In the genomic region with DNA sequence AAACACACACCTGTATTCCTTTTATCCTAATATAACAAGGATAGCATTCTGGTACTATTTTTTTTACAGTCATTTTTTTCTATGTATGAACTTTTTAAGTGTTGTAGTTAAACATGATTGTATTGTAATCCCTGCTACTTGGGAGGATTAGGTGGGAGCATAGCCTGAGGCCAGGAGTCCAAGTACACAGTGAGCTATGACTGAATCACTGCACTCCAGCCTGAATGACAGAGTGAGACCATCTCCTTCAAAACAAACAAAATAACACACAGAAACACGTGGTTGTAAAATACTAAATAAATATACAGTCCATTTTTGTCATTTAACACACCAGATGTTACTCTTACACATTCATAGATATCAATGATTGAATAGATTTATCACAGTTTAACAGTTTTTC, we compare ENCODE assay signal across 1 cellular context.
TF ChIP-seq lines count a peak whose summit lies in the region.

No MANE protein-coding gene starts in this region.

TF ChIP-seq in IMR-90, 13 proteins besides CTCF, POLR2A, EP300 and RAD21:
- TF ChIP-seq MAFK (IDR thresholded peaks at IDR 0.05; ENCODE audit: low read depth, low read length) (no peak), RFX5 (IDR thresholded peaks at IDR 0.05; ENCODE audit: low read depth, low read length) (no peak), MAZ (IDR thresholded peaks at IDR 0.05; ENCODE audit: borderline replicate concordance, low read depth, low read length) (no peak), CHD1 (IDR thresholded peaks at IDR 0.05; ENCODE audit: low read depth, low read length) (no peak), RCOR1 (IDR thresholded peaks at IDR 0.05; ENCODE audit: insufficient replicate concordance, low read length) (no peak), SMC3 (IDR thresholded peaks at IDR 0.05; ENCODE audit: low read depth, low read length) (no peak), MXI1 (IDR thresholded peaks at IDR 0.05; ENCODE audit: borderline replicate concordance, low read depth, low read length) (no peak), NFE2L2 (IDR thresholded peaks at IDR 0.05; ENCODE audit: low read depth, low read length) (no peak), CEBPB (IDR thresholded peaks at IDR 0.05; ENCODE audit: low read depth, low read length) (no peak), BHLHE40 (IDR thresholded peaks at IDR 0.05; ENCODE audit: low read depth, low read length) (no peak), FOS (IDR thresholded peaks at IDR 0.05; ENCODE audit: low read depth, low read length) (no peak)
- TF ChIP-seq, protein P1, sequence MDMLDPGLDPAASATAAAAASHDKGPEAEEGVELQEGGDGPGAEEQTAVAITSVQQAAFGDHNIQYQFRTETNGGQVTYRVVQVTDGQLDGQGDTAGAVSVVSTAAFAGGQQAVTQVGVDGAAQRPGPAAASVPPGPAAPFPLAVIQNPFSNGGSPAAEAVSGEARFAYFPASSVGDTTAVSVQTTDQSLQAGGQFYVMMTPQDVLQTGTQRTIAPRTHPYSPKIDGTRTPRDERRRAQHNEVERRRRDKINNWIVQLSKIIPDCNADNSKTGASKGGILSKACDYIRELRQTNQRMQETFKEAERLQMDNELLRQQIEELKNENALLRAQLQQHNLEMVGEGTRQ (IDR thresholded peaks at IDR 0.05; ENCODE audit: low read depth, low read length) = no peak
- TF ChIP-seq, protein P2, sequence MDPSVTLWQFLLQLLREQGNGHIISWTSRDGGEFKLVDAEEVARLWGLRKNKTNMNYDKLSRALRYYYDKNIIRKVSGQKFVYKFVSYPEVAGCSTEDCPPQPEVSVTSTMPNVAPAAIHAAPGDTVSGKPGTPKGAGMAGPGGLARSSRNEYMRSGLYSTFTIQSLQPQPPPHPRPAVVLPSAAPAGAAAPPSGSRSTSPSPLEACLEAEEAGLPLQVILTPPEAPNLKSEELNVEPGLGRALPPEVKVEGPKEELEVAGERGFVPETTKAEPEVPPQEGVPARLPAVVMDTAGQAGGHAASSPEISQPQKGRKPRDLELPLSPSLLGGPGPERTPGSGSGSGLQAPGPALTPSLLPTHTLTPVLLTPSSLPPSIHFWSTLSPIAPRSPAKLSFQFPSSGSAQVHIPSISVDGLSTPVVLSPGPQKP (IDR thresholded peaks at IDR 0.05; ENCODE audit: borderline replicate concordance, low read depth, low read length) = no peak
